Comparison of ENCODE assay signal across 8 cellular contexts in genomic region chr15:50181206-50181982, GRCh38. TPM values are rescaled to one million over a fixed set of nuclear protein-coding genes. Genes with fewer than 3 reads are reported as not detected.
DNase-seq lines count a peak whose midpoint lies in the region; ATAC-seq and TF ChIP-seq lines count a peak whose summit lies in the region.

No MANE protein-coding gene starts in this region.

- no peak for TF ChIP-seq EP300 in gastroesophageal sphincter (IDR thresholded peaks at IDR 0.05)

- peak overlapping the region; percentile 47 for H3K4me3 ChIP-seq in RWPE2 (ENCODE audit: severe bottlenecking)
- H3K4me3 ChIP-seq in iPS-15b (ENCODE audit: low read depth, low read length): peak overlapping the region; percentile 73
- peak overlapping the region in 7 of 8 donors; percentile 56 to 93 (median 63) for H3K4me3 ChIP-seq in spleen
- H3K4me3 ChIP-seq in gastroesophageal sphincter: peak overlapping the region in 1 of 2 donors; percentile 52

- intact Hi-C loops in spleen (cut with DNase I; ENCODE audit: low total_unique reads): no loop called here

- TF ChIP-seq POLR2A in spleen (IDR thresholded peaks at IDR 0.05) (no peak), gastroesophageal sphincter (IDR thresholded peaks at IDR 0.05) (no peak)

- no peaks in the 10 kb centered on the region for H3K36me3 ChIP-seq in RWPE2 (ENCODE audit: low read depth)
- H3K36me3 ChIP-seq in iPS-15b (ENCODE audit: control insufficient read depth, insufficient read depth, low read length): no peaks in the 10 kb centered on the region
- no peaks in the 10 kb centered on the region for H3K36me3 ChIP-seq in spleen
- H3K36me3 ChIP-seq in gastroesophageal sphincter: no peaks in the 10 kb centered on the region

- H3K4me1 ChIP-seq in RWPE2 (ENCODE audit: insufficient read depth, poor library complexity, severe bottlenecking): no peaks in the 10 kb centered on the region
- H3K4me1 ChIP-seq in iPS-15b (ENCODE audit: control insufficient read depth, insufficient read depth, low read length): peaks cover 2% of the 10 kb centered on the region
- peaks cover 0 to 24% (median 20%) of the 10 kb centered on the region in 6 donors for H3K4me1 ChIP-seq in spleen
- peaks cover 0 to 14% (median 7%) of the 10 kb centered on the region in 3 donors for H3K4me1 ChIP-seq in gastroesophageal sphincter

- TF ChIP-seq CTCF in RWPE2 (IDR thresholded peaks at IDR 0.05; ENCODE audit: poor library complexity, severe bottlenecking): no peak
- no peak for TF ChIP-seq CTCF in spleen (IDR thresholded peaks at IDR 0.05 in 8 of 11, conservative IDR thresholded peaks at IDR 0.05 in 3 of 11)
- no peak for TF ChIP-seq CTCF in gastroesophageal sphincter (IDR thresholded peaks at IDR 0.05)

- no peak overlapping the region for H3K27ac ChIP-seq in RWPE2 (ENCODE audit: poor library complexity, severe bottlenecking)
- no peak overlapping the region for H3K27ac ChIP-seq in spleen
- no peak overlapping the region for H3K27ac ChIP-seq in gastroesophageal sphincter

- H3K27me3 ChIP-seq in RWPE2 (ENCODE audit: insufficient read depth, poor library complexity, severe bottlenecking) (peaks cover 18% of the 10 kb centered on the region), iPS-15b (ENCODE audit: control insufficient read depth, insufficient read depth, low read length) (peaks cover 48% of the 10 kb centered on the region), spleen (replicated peaks in 1 of 7) (peaks cover 0 to 28% (median 18%) of the 10 kb centered on the region in 7 donors), gastroesophageal sphincter (peaks cover 52% of the 10 kb centered on the region)

- 55 to 69% (median 65%) methylated on average over 18 of the region's 18 CpGs for WGBS in spleen, 5 donors
- 54 to 55% methylated on average over 9 to 13 of the region's 18 CpGs for WGBS in gastroesophageal sphincter (ENCODE audit: low coverage in 1 of 2), 2 donors

- ATAC-seq in RWPE2 (ENCODE audit: low read depth) (no peak), HG03196 (IDR thresholded peaks at IDR 0.05; ENCODE audit: unreplicated experiment) (no peak), gastroesophageal sphincter (no peak)

- DNase-seq in NCI-H510A treated with DMSO at 0.1 percent for 48 hours (lab: John Stamatoyannopoulos, UW) (peak; percentile 10), NCI-H510A (lab: John Stamatoyannopoulos, UW) (no peak), RWPE2 (ENCODE audit: low spot score) (peak; percentile 57), spleen (no peak), H4 (ENCODE audit: low spot score) (no peak)

- peak overlapping the region; percentile 54 for H3K9ac ChIP-seq in iPS-15b (ENCODE audit: low read depth, low read length)

- H3K9me3 ChIP-seq in RWPE2 (ENCODE audit: severe bottlenecking) (no peaks in the 10 kb centered on the region), iPS-15b (ENCODE audit: control insufficient read depth, insufficient read depth, low read length) (no peaks in the 10 kb centered on the region), spleen (no peaks in the 10 kb centered on the region), gastroesophageal sphincter (no peaks in the 10 kb centered on the region)

RNA-seq across cellular contexts. Expression of gene SLC27A2, which starts 0.6 kb away (rescaled TPM):
- total RNA-seq in spleen (1 to 10 TPM in 2 of 7 donors, under 1 TPM in 4, not detected in 1; 0.19 to 1.3 (median 0.78) TPM), gastroesophageal sphincter (under 1 TPM in 2 of 4 donors, not detected in 2; 0.13 to 0.22 TPM)
- polyA plus RNA-seq in spleen: under 1 TPM; 0.15 to 0.39 (median 0.19) TPM
- not detected in 2 replicates for total RNA-seq in H4 (2014; rRNA removed; shearing (Covaris generic))

Comparison
In these comparisons a context has a peak if more than half of its experiments do, and no peak if none do; other contexts are left out.
1. DNase-seq: peak in NCI-H510A treated with DMSO at 0.1 percent for 48 hours (single experiment) and RWPE2 (single experiment); none in NCI-H510A (single experiment), spleen (single experiment) and H4 (single experiment).